21 cellular contexts compared by ENCODE assay signal in genomic region chr12:63086149-63086915, GRCh38.
DNase-seq lines count a peak whose midpoint lies in the region; ATAC-seq and TF ChIP-seq lines count a peak whose summit lies in the region.
"Had no signal": no experiment of that assay in that cellular context is flagged by ENCODE, and none has a peak within 500 bp of the region (broad histone marks: within the 10 kb centered on the region; RNA-seq: fewer than 3 reads in every experiment).

No MANE protein-coding gene starts in this region.

- H3K27me3 Mint-ChIP-seq in GM23338 (ENCODE audit: insufficient read depth, low read depth, poor library complexity): no peaks in the 10 kb centered on the region
- no peaks in the 10 kb centered on the region for H3K27me3 Mint-ChIP-seq in nephron (ENCODE audit: low read depth)

- 74 to 81% methylated on average over 7 of the region's 7 CpGs for WGBS in testis, 2 donors

- H3K27ac ChIP-seq in GM23338 (ENCODE audit: low read depth) (no peak overlapping the region), OCI-LY3 (ENCODE audit: low read length) (no peak overlapping the region), testis (no peak overlapping the region), PC-9 (no peak overlapping the region)
- H3K27ac ChIP-seq: A549 had no signal

- H3K9me2 ChIP-seq in GM23338 (ENCODE audit: insufficient read depth): peaks cover 1% of the 10 kb centered on the region
- no peaks in the 10 kb centered on the region for H3K9me2 ChIP-seq in PC-9 (ENCODE audit: insufficient read depth)

- DNase-seq in GM23338 (ENCODE audit: low spot score) (no peak), fibroblast of the aortic adventitia (ENCODE audit: low read depth) (peak; percentile 5), testis (no peak), PC-9 (no peak)
- no peak for DNase-seq in activated CD8-positive, alpha-beta memory T cell treated with anti-CD3 and anti-CD28 coated beads, Interleukin-2, amount 50 U/mL, for 4 hours
- DNase-seq: DMS79, H7, NCI-H1092 treated with DMSO at 0.1 percent for 48 hours, NCI-H146, NCI-H2029 treated with DMSO at 0.1 percent for 48 hours, NCI-H446, NCI-H526, OCI-M1, SHP77 treated with DMSO at 0.1 percent for 48 hours had no signal

- no peaks in the 10 kb centered on the region for H3K9me3 ChIP-seq in OCI-LY3 (ENCODE audit: insufficient read depth, low read length)
- H3K9me3 ChIP-seq in testis: no peaks in the 10 kb centered on the region
- no peaks in the 10 kb centered on the region for H3K9me3 ChIP-seq in PC-9 (ENCODE audit: insufficient read depth, low read depth)
- H3K9me3 ChIP-seq: A549 had no signal

- H3K4me1 Mint-ChIP-seq in GM23338 (peaks cover 18% of the 10 kb centered on the region), nephron (peaks cover 10% of the 10 kb centered on the region)
- H3K4me1 Mint-ChIP-seq: B cell, CD14-positive monocyte had no signal

- H3K9me3 Mint-ChIP-seq in GM23338: no peaks in the 10 kb centered on the region
- H3K9me3 Mint-ChIP-seq in nephron: no peaks in the 10 kb centered on the region

- CTCF ChIA-PET in PC-9 (lab: Charles Lee): no interaction called here

- H3K4me2 ChIP-seq in GM23338: no peak overlapping the region
- no peak overlapping the region for H3K4me2 ChIP-seq in OCI-LY3 (ENCODE audit: low read length)
- no peak overlapping the region for H3K4me2 ChIP-seq in PC-9
- H3K4me2 ChIP-seq: A549 had no signal

- H3F3A ChIP-seq in GM23338 (replicated peaks; ENCODE audit: low read depth) (no peaks in the 10 kb centered on the region), PC-9 (ENCODE audit: insufficient read depth, low read depth) (no peaks in the 10 kb centered on the region)

- no peaks in the 10 kb centered on the region for H3K27me3 ChIP-seq in GM23338 (ENCODE audit: insufficient read depth)
- H3K27me3 ChIP-seq in OCI-LY3 (ENCODE audit: low read depth, low read length): no peaks in the 10 kb centered on the region
- no peaks in the 10 kb centered on the region for H3K27me3 ChIP-seq in testis
- no peaks in the 10 kb centered on the region for H3K27me3 ChIP-seq in PC-9 (ENCODE audit: insufficient read depth, low read depth)

- TF ChIP-seq CTCF in GM23338 (conservative IDR thresholded peaks at IDR 0.05; ENCODE audit: low read depth in 2 of 2): no peak
- no peak for TF ChIP-seq CTCF in OCI-LY3 (IDR thresholded peaks at IDR 0.05; ENCODE audit: low read depth, low read length)
- no peak for TF ChIP-seq CTCF in fibroblast of the aortic adventitia (IDR thresholded peaks at IDR 0.05; ENCODE audit: insufficient read depth, low read length)
- peak in 1 of 3 experiments; percentile 9 for TF ChIP-seq CTCF in nephron (IDR thresholded peaks at IDR 0.05; ENCODE audit: unreplicated experiment in 3 of 3)
- TF ChIP-seq CTCF in testis (IDR thresholded peaks at IDR 0.05): no peak
- no peak for TF ChIP-seq CTCF in PC-9 (conservative IDR thresholded peaks at IDR 0.05)

- ATAC-seq in GM23338 (no peak), GM21576 (IDR thresholded peaks at IDR 0.05; ENCODE audit: unreplicated experiment) (no peak)
- ATAC-seq: A549, SK-N-SH treated with all-trans-retinoic acid at 6 μM for 48 hours had no signal

- H3K4me1 ChIP-seq in GM23338 (ENCODE audit: insufficient read depth) (peaks cover 24% of the 10 kb centered on the region), OCI-LY3 (ENCODE audit: low read length) (no peaks in the 10 kb centered on the region), testis (no peaks in the 10 kb centered on the region), PC-9 (replicated peaks; ENCODE audit: insufficient read depth) (no peaks in the 10 kb centered on the region)
- H3K4me1 ChIP-seq: A549 had no signal

- H3K79me2 ChIP-seq in GM23338 (replicated peaks; ENCODE audit: insufficient read depth): no peaks in the 10 kb centered on the region
- no peaks in the 10 kb centered on the region for H3K79me2 ChIP-seq in OCI-LY3 (ENCODE audit: low read length)
- no peaks in the 10 kb centered on the region for H3K79me2 ChIP-seq in PC-9 (ENCODE audit: low read depth)

- no peak for TF ChIP-seq POLR2A in testis (IDR thresholded peaks at IDR 0.05)

- no peak overlapping the region for H3K9ac ChIP-seq in OCI-LY3 (ENCODE audit: low read length)

- no TSS peak for BruUV-seq in PC-9 (replicated peaks; lab: Mats Ljungman, UMichigan)

- H4K20me1 ChIP-seq in GM23338 (replicated peaks; ENCODE audit: insufficient read depth) (no peaks in the 10 kb centered on the region), OCI-LY3 (ENCODE audit: insufficient read depth, low read length) (no peaks in the 10 kb centered on the region), PC-9 (ENCODE audit: insufficient read depth) (no peaks in the 10 kb centered on the region)

- H3K27ac Mint-ChIP-seq in GM23338 (no peak overlapping the region), nephron (peak overlapping the region; percentile 30 to 83 (median 81))
- H3K27ac Mint-ChIP-seq: B cell, CD14-positive monocyte had no signal

- POLR2A ChIA-PET in PC-9 (lab: Charles Lee; ENCODE audit: unreplicated experiment): no interaction called here

- H3K36me3 Mint-ChIP-seq in GM23338 (ENCODE audit: low read depth) (no peaks in the 10 kb centered on the region), nephron (ENCODE audit: low read depth) (no peaks in the 10 kb centered on the region)
- H3K36me3 Mint-ChIP-seq: CD14-positive monocyte had no signal

- H2AFZ ChIP-seq in GM23338 (peak overlapping the region; percentile 44), OCI-LY3 (ENCODE audit: low read depth, low read length) (0 out of 2 replicates have a peak overlapping the region, but pooled peaks have one; percentile 36), PC-9 (no peak overlapping the region)

- no peak overlapping the region for H3K4me3 ChIP-seq in GM23338
- H3K4me3 ChIP-seq in OCI-LY3 (ENCODE audit: low read length): no peak overlapping the region
- H3K4me3 ChIP-seq in fibroblast of the aortic adventitia (ENCODE audit: low read depth, low read length): no peak overlapping the region
- no peak overlapping the region for H3K4me3 ChIP-seq in testis
- no peak overlapping the region for H3K4me3 ChIP-seq in PC-9
- H3K4me3 ChIP-seq: A549 had no signal

- intact Hi-C loops in testis (cut with DNase I; ENCODE audit: low total_unique reads): no loop called here
- intact Hi-C loops in PC-9 (cut with micrococcal nuclease; ENCODE audit: unreplicated experiment): no loop called here

- H3K4me3 Mint-ChIP-seq in GM23338: no peak overlapping the region
- H3K4me3 Mint-ChIP-seq in nephron: no peak overlapping the region
- H3K4me3 Mint-ChIP-seq: B cell, CD14-positive monocyte had no signal

- no peaks in the 10 kb centered on the region for H3K36me3 ChIP-seq in GM23338 (ENCODE audit: insufficient read depth)
- no peaks in the 10 kb centered on the region for H3K36me3 ChIP-seq in OCI-LY3 (replicated peaks; ENCODE audit: low read depth, low read length)
- H3K36me3 ChIP-seq in testis (ENCODE audit: low read depth, missing control alignments): no peaks in the 10 kb centered on the region
- no peaks in the 10 kb centered on the region for H3K36me3 ChIP-seq in PC-9 (ENCODE audit: low read depth)

TF ChIP-seq in GM23338, 12 proteins besides CTCF, POLR2A, EP300 and RAD21:
- TF ChIP-seq CREB1 (CRISPR knock-in tag; IDR thresholded peaks at IDR 0.05; ENCODE audit: low read depth) (no peak), STAT1 (IDR thresholded peaks at IDR 0.05; ENCODE audit: unreplicated experiment) (no peak), REST (IDR thresholded peaks at IDR 0.05; ENCODE audit: unreplicated experiment) (no peak), JUNB (IDR thresholded peaks at IDR 0.05; ENCODE audit: unreplicated experiment) (no peak), EZH2 (IDR thresholded peaks at IDR 0.05; ENCODE audit: low read depth, unreplicated experiment) (no peak), NANOG (IDR thresholded peaks at IDR 0.05; ENCODE audit: borderline replicate concordance) (no peak)
- TF ChIP-seq, protein P1, sequence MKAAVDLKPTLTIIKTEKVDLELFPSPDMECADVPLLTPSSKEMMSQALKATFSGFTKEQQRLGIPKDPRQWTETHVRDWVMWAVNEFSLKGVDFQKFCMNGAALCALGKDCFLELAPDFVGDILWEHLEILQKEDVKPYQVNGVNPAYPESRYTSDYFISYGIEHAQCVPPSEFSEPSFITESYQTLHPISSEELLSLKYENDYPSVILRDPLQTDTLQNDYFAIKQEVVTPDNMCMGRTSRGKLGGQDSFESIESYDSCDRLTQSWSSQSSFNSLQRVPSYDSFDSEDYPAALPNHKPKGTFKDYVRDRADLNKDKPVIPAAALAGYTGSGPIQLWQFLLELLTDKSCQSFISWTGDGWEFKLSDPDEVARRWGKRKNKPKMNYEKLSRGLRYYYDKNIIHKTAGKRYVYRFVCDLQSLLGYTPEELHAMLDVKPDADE (IDR thresholded peaks at IDR 0.05): no peak
